Comparison of ENCODE assay signal across 10 cellular contexts in genomic region chr17:2755941-2756724, GRCh38. TPM values are rescaled to one million over a fixed set of nuclear protein-coding genes. Genes with fewer than 3 reads are reported as not detected.
DNase-seq lines count a peak whose midpoint lies in the region; ATAC-seq and TF ChIP-seq lines count a peak whose summit lies in the region.
"Had no signal": no experiment of that assay in that cellular context is flagged by ENCODE, and none has a peak within 500 bp of the region (broad histone marks: within the 10 kb centered on the region; RNA-seq: fewer than 3 reads in every experiment).

No MANE protein-coding gene starts in this region.

- no peak for TF ChIP-seq RAD21 in neural cell (conservative IDR thresholded peaks at IDR 0.05)

- H3K4me1 Mint-ChIP-seq in endothelial cell (ENCODE audit: unreplicated experiment), result peaks cover 11% of the 10 kb centered on the region

- H3K27ac ChIP-seq in neural cell (ENCODE audit: low read length), result no peak overlapping the region
- no peak overlapping the region for H3K27ac ChIP-seq in gastroesophageal sphincter
- H3K27ac ChIP-seq: skin epidermis had no signal

- H3K27me3 Mint-ChIP-seq in endothelial cell (ENCODE audit: unreplicated experiment), result no peaks in the 10 kb centered on the region

- H3K27me3 ChIP-seq in neural cell (ENCODE audit: insufficient read depth, low read depth, low read length), result peaks cover 43% of the 10 kb centered on the region
- peaks cover 98% of the 10 kb centered on the region for H3K27me3 ChIP-seq in gastroesophageal sphincter

- no peaks in the 10 kb centered on the region for H4K20me1 ChIP-seq in neural cell (ENCODE audit: insufficient read depth)

- no peak for TF ChIP-seq CTCF in endothelial cell (IDR thresholded peaks at IDR 0.05; ENCODE audit: unreplicated experiment)
- TF ChIP-seq CTCF in neural cell (IDR thresholded peaks at IDR 0.05; ENCODE audit: poor library complexity, severe bottlenecking), result no peak
- TF ChIP-seq CTCF in gastroesophageal sphincter (IDR thresholded peaks at IDR 0.05), result no peak

- no peak overlapping the region for H3K9ac ChIP-seq in neural cell (ENCODE audit: low read length)

- H3K4me3 Mint-ChIP-seq in endothelial cell (ENCODE audit: unreplicated experiment), result peak overlapping the region; percentile 33
- H3K4me3 Mint-ChIP-seq: IgD-negative memory B cell had no signal

- no peak overlapping the region for H3K27ac Mint-ChIP-seq in endothelial cell (ENCODE audit: unreplicated experiment)
- H3K27ac Mint-ChIP-seq: IgD-negative memory B cell had no signal

- peaks cover 0 to 13% (median 6%) of the 10 kb centered on the region in 3 donors for H3K4me1 ChIP-seq in gastroesophageal sphincter

- peak; percentile 67 for DNase-seq in ELF-1 (ENCODE audit: low read depth, low spot score)
- peak; percentile 52 for DNase-seq in NCI-H2171 treated with DMSO at 0.1 percent for 48 hours (lab: John Stamatoyannopoulos, UW)
- peak; percentile 41 for DNase-seq in endothelial cell (ENCODE audit: low spot score)
- DNase-seq in NCI-H2227 (lab: John Stamatoyannopoulos, UW; ENCODE audit: unreplicated experiment), result no peak
- no peak for DNase-seq in activated CD4-positive, alpha-beta T cell treated with anti-CD3 and anti-CD28 coated beads for 1 hour

- H3K9me3 ChIP-seq in neural cell (ENCODE audit: low read length) (no peaks in the 10 kb centered on the region), gastroesophageal sphincter (no peaks in the 10 kb centered on the region)

- H3K4me2 ChIP-seq in neural cell (ENCODE audit: low read length), result no peak overlapping the region

- no peaks in the 10 kb centered on the region for H3K79me2 ChIP-seq in neural cell (replicated peaks; ENCODE audit: insufficient read depth, low read length)

- no peak for ATAC-seq in HG03159 (IDR thresholded peaks at IDR 0.05; ENCODE audit: unreplicated experiment)
- no peak for ATAC-seq in gastroesophageal sphincter

- TF ChIP-seq EP300 in neural cell (conservative IDR thresholded peaks at IDR 0.05; ENCODE audit: poor library complexity, severe bottlenecking), result no peak
- no peak for TF ChIP-seq EP300 in gastroesophageal sphincter (IDR thresholded peaks at IDR 0.05)

- H2AFZ ChIP-seq in neural cell (ENCODE audit: low read depth, low read length), result no peak overlapping the region

- H3K9me2 ChIP-seq in neural cell (ENCODE audit: insufficient read depth, low read length), result no peaks in the 10 kb centered on the region

- H3K4me3 ChIP-seq in neural cell (ENCODE audit: low read length) (peak overlapping the region; percentile 48), gastroesophageal sphincter (peak overlapping the region in 1 of 2 donors; percentile 46)

- H3K9me3 Mint-ChIP-seq in endothelial cell (ENCODE audit: unreplicated experiment), result no peaks in the 10 kb centered on the region
- H3K9me3 Mint-ChIP-seq: IgD-negative memory B cell had no signal

- H3K36me3 ChIP-seq in neural cell (ENCODE audit: insufficient read depth, low read length) (no peaks in the 10 kb centered on the region), gastroesophageal sphincter (no peaks in the 10 kb centered on the region)

- H3K36me3 Mint-ChIP-seq in endothelial cell (ENCODE audit: low read depth, unreplicated experiment), result no peaks in the 10 kb centered on the region
- H3K36me3 Mint-ChIP-seq: IgD-negative memory B cell had no signal

- no peaks in the 10 kb centered on the region for H3F3A ChIP-seq in neural cell (ENCODE audit: insufficient read depth, low read length, poor library complexity, severe bottlenecking)

- no CpG with 5 or more reads among the region's 42 CpGs for WGBS in gastroesophageal sphincter (ENCODE audit: low coverage in 1 of 2), 2 donors

- no peak for TF ChIP-seq POLR2A in gastroesophageal sphincter (IDR thresholded peaks at IDR 0.05)

TF ChIP-seq in neural cell, 6 proteins besides CTCF, POLR2A, EP300 and RAD21:
- TF ChIP-seq EZH2 (IDR thresholded peaks at IDR 0.05; ENCODE audit: borderline replicate concordance, insufficient read depth, low read length, poor library complexity, severe bottlenecking) (no peak), MXI1 (conservative IDR thresholded peaks at IDR 0.05; ENCODE audit: poor library complexity, severe bottlenecking) (no peak), TAF1 (IDR thresholded peaks at IDR 0.05; ENCODE audit: low read depth) (no peak), SMC3 (conservative IDR thresholded peaks at IDR 0.05; ENCODE audit: poor library complexity) (no peak), REST (IDR thresholded peaks at IDR 0.05; ENCODE audit: borderline replicate concordance) (no peak), POLR2AphosphoS5 (IDR thresholded peaks at IDR 0.05) (no peak)

RNA-seq across cellular contexts. Expression of gene CCDC92B, which starts 6.7 kb away (rescaled TPM):
- total RNA-seq in endothelial cell (ENCODE audit: unreplicated experiment) (1.9 TPM), gastroesophageal sphincter (under 1 TPM in 1 of 4 donors, not detected in 3; 0.08 TPM)
- polyA plus RNA-seq in neural cell, result 0.32 and 1.2 TPM in 2 replicates
- 1.7 and 2.4 TPM in 2 replicates for polyA minus RNA-seq in neural cell
- polyA plus RNA-seq: IgD-negative memory B cell had no signal

RNA-seq across cellular contexts. Expression of gene RAP1GAP2, which starts 40.1 kb away (rescaled TPM):
- 10.6 TPM for total RNA-seq in endothelial cell (ENCODE audit: unreplicated experiment)
- 14.8 and 20.1 TPM in 2 replicates for polyA plus RNA-seq in neural cell
- 21.4 and 24.3 TPM in 2 replicates for polyA minus RNA-seq in neural cell
- total RNA-seq in gastroesophageal sphincter, result 10 to 100 TPM in 2 of 4 donors, 1 to 10 TPM in 2; 8.8 to 19.5 (median 11.3) TPM

RNA-seq across cellular contexts. Expression of gene CLUH, which starts 44.6 kb away (rescaled TPM):
- total RNA-seq in endothelial cell (ENCODE audit: unreplicated experiment) (45.9 TPM), gastroesophageal sphincter (10 to 100 TPM; 42.6 to 87.6 (median 52.9) TPM)
- 18.6 and 47.5 TPM in 2 replicates for polyA plus RNA-seq in neural cell
- 31.8 and 44.8 TPM in 2 replicates for polyA minus RNA-seq in neural cell

Comparison
In these comparisons a context has a peak if more than half of its experiments do, and no peak if none do; other contexts are left out.
1. DNase-seq: peak in ELF-1 (single experiment), NCI-H2171 treated with DMSO at 0.1 percent for 48 hours (single experiment) and endothelial cell (single experiment); none in NCI-H2227 (single experiment) and activated CD4-positive, alpha-beta T cell treated with anti-CD3 and anti-CD28 coated beads for 1 hour (single experiment).